In genomic region chr21:42390193-42390592, GRCh38 we compare ENCODE assay signal across 17 cellular contexts. TPM values are rescaled to one million over a fixed set of nuclear protein-coding genes. Genes with fewer than 3 reads are reported as not detected.
"Had no signal": no experiment of that assay in that cellular context is flagged by ENCODE, and none has a peak within 500 bp of the region (broad histone marks: within the 10 kb centered on the region; RNA-seq: fewer than 3 reads in every experiment).

No MANE protein-coding gene starts in this region.

- H3K27me3 Mint-ChIP-seq: activated CD8-positive, alpha-beta memory T cell treated with anti-CD3 and anti-CD28 coated beads, Interleukin-2, amount 10 ng/mL, durations not matched to agents 7 days and 5 days; activated T-cell treated with anti-CD3 and anti-CD28 coated beads, Interleukin-2, amount 50 U/mL, for 24 hours had no signal

- H3K27ac ChIP-seq: adrenal gland, gastrocnemius medialis, heart right ventricle, left lung, vagina had no signal

- ATAC-seq: activated CD8-positive, alpha-beta memory T cell treated with anti-CD3 and anti-CD28 coated beads, Interleukin-2, amount 10 ng/mL, durations not matched to agents 7 days and 5 days; gastrocnemius medialis; heart right ventricle; natural killer cell had no signal

- H3K27me3 ChIP-seq: left lung, vagina had no signal

- H3K9me3 Mint-ChIP-seq: activated T-cell treated with anti-CD3 and anti-CD28 coated beads, Interleukin-2, amount 50 U/mL, for 24 hours; natural killer cell had no signal

- H3K9me3 ChIP-seq: adrenal gland, gastrocnemius medialis, heart right ventricle, left lung, mucosa of descending colon, vagina had no signal

- H3K4me3 Mint-ChIP-seq: activated T-cell treated with anti-CD3 and anti-CD28 coated beads, Interleukin-2, amount 50 U/mL, for 24 hours; brain; natural killer cell had no signal

- H3K36me3 ChIP-seq: adrenal gland, gastrocnemius medialis, heart right ventricle, left lung, vagina had no signal

- H3K36me3 Mint-ChIP-seq: brain, natural killer cell had no signal

- DNase-seq: activated CD4-positive, alpha-beta T cell treated with anti-CD3 and anti-CD28 coated beads, Interleukin-2, amount 50 U/mL, for 1 hour; activated CD4-positive, CD25-positive, alpha-beta regulatory T cell; activated CD8-positive, alpha-beta memory T cell treated with anti-CD3 and anti-CD28 coated beads, Interleukin-2, amount 10 ng/mL, durations not matched to agents 7 days and 5 days; activated T-cell treated with anti-CD3 and anti-CD28 coated beads, Interleukin-2, amount 50 U/mL, for 24 hours; adrenal gland; effector memory CD4-positive, alpha-beta T cell; gastrocnemius medialis; heart right ventricle; natural killer cell; nucleus accumbens; stimulated activated CD4-positive, alpha-beta T cell treated with anti-CD3 and anti-CD28 coated beads, Interleukin-2, amount 100 ng/mL, for 48 hours had no signal

- H3K4me1 ChIP-seq: adrenal gland, gastrocnemius medialis, vagina had no signal

- H3K4me3 ChIP-seq: adrenal gland, gastrocnemius medialis, heart right ventricle, left lung, mucosa of descending colon, vagina had no signal

- H3K27ac Mint-ChIP-seq: natural killer cell had no signal

RNA-seq across cellular contexts. Expression of gene TMPRSS3, which starts 5.7 kb away (rescaled TPM):
- total RNA-seq: gastrocnemius medialis, pulmonary artery endothelial cell had no signal

RNA-seq across cellular contexts. Expression of gene UBASH3A, which starts 13.5 kb away (rescaled TPM):
- total RNA-seq: pulmonary artery endothelial cell had no signal

RNA-seq across cellular contexts. Expression of gene TFF1, which starts 23.9 kb away (rescaled TPM):
- total RNA-seq: activated CD8-positive, alpha-beta memory T cell treated with anti-CD3 and anti-CD28 coated beads, Interleukin-2, amount 10 ng/mL, durations not matched to agents 7 days and 5 days; gastrocnemius medialis; heart right ventricle; left lung; natural killer cell; pulmonary artery endothelial cell; T-helper 1 cell treated with Interleukin-12 subunit alpha and Interleukin-12 subunit beta and Interleukin-4 antibody, amounts not matched to agents 30 ng/mL and 1 ng/mL, for 36 hours; vagina had no signal

RNA-seq across cellular contexts. Expression of gene TFF2, which starts 39.4 kb away (rescaled TPM):
- total RNA-seq: activated CD8-positive, alpha-beta memory T cell treated with anti-CD3 and anti-CD28 coated beads, Interleukin-2, amount 10 ng/mL, durations not matched to agents 7 days and 5 days; adrenal gland; gastrocnemius medialis; heart right ventricle; left lung; natural killer cell; pulmonary artery endothelial cell; T-helper 1 cell treated with Interleukin-12 subunit alpha and Interleukin-12 subunit beta and Interleukin-4 antibody, amounts not matched to agents 30 ng/mL and 1 ng/mL, for 36 hours; vagina had no signal
